1 cellular context compared by ENCODE assay signal in genomic region chr12:9647825-9648700, GRCh38.
A peak's percentile ranks its signal among the peaks of the same experiment; 100 is the strongest.
TF ChIP-seq lines count a peak whose summit lies in the region.

No MANE protein-coding gene starts in this region.

TF ChIP-seq in HepG2, 621 proteins besides CTCF, POLR2A, EP300 and RAD21 (continued from another document and continues in another):
- TF ChIP-seq, protein P1, sequence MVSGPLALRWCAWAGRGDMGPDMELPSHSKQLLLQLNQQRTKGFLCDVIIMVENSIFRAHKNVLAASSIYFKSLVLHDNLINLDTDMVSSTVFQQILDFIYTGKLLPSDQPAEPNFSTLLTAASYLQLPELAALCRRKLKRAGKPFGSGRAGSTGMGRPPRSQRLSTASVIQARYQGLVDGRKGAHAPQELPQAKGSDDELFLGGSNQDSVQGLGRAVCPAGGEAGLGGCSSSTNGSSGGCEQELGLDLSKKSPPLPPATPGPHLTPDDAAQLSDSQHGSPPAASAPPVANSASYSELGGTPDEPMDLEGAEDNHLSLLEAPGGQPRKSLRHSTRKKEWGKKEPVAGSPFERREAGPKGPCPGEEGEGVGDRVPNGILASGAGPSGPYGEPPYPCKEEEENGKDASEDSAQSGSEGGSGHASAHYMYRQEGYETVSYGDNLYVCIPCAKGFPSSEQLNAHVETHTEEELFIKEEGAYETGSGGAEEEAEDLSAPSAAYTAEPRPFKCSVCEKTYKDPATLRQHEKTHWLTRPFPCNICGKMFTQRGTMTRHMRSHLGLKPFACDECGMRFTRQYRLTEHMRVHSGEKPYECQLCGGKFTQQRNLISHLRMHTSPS (CRISPR knock-in tag; IDR thresholded peaks at IDR 0.05; ENCODE audit: low read depth), result no peak
- TF ChIP-seq TMF1 (CRISPR knock-in tag; IDR thresholded peaks at IDR 0.05; ENCODE audit: low read depth), result peak; percentile 60
- peak; percentile 65; the same call in 1 of the 2 replicates for TF ChIP-seq DMAP1 (CRISPR knock-in tag; IDR thresholded peaks at IDR 0.05)
- TF ChIP-seq ZNF550 (CRISPR knock-in tag; IDR thresholded peaks at IDR 0.05; ENCODE audit: borderline replicate concordance), result no peak
- TF ChIP-seq YEATS2 (CRISPR knock-in tag; IDR thresholded peaks at IDR 0.05; ENCODE audit: borderline replicate concordance), result 0 out of 2 replicates have a peak, but pooled peaks have one; percentile 43
- no peak for TF ChIP-seq ZIK1 (CRISPR knock-in tag; IDR thresholded peaks at IDR 0.05; ENCODE audit: borderline replicate concordance, low read depth)
- no peak for TF ChIP-seq GZF1 (CRISPR knock-in tag; IDR thresholded peaks at IDR 0.05)
- no peak for TF ChIP-seq STAT5B (CRISPR knock-in tag; IDR thresholded peaks at IDR 0.05)
- 0 out of 2 replicates have a peak, but pooled peaks have one; percentile 45 for TF ChIP-seq ZNF33A (CRISPR knock-in tag; IDR thresholded peaks at IDR 0.05; ENCODE audit: borderline replicate concordance)
- TF ChIP-seq, protein P2, sequence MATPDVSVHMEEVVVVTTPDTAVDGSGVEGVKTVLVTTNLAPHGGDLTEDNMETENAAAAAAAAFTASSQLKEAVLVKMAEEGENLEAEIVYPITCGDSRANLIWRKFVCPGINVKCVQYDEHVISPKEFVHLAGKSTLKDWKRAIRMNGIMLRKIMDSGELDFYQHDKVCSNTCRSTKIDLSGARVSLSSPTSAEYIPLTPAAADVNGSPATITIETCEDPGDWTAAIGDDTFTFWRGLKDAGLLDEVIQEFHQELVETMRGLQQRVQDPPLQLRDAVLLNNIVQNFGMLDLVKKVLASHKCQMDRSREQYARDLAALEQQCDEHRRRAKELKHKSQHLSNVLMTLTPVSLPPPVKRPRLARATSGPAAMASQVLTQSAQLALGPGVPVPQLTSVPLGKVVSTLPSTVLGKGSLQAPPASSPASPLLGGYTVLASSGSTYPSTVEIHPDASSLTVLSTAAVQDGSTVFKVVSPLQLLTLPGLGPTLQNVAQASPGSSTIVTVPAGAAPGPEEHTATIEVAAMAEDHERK (CRISPR knock-in tag; IDR thresholded peaks at IDR 0.05; ENCODE audit: low read depth), result no peak
- no peak for TF ChIP-seq NR3C1 (CRISPR knock-in tag; IDR thresholded peaks at IDR 0.05)
- no peak for TF ChIP-seq ZNF790 (CRISPR knock-in tag; IDR thresholded peaks at IDR 0.05; ENCODE audit: borderline replicate concordance)
- 0 out of 2 replicates have a peak, but pooled peaks have one; percentile 30 for TF ChIP-seq SNAI1 (CRISPR knock-in tag; IDR thresholded peaks at IDR 0.05; ENCODE audit: borderline replicate concordance)
- peak; percentile 91; the same call in 1 of the 2 replicates for TF ChIP-seq FOXC1 (CRISPR knock-in tag; IDR thresholded peaks at IDR 0.05; ENCODE audit: borderline replicate concordance)
- TF ChIP-seq FUBP1 (CRISPR knock-in tag; IDR thresholded peaks at IDR 0.05; ENCODE audit: borderline replicate concordance), result no peak
- TF ChIP-seq ZKSCAN1 (IDR thresholded peaks at IDR 0.05; ENCODE audit: low read length), result no peak
- TF ChIP-seq SAFB2 (CRISPR knock-in tag; IDR thresholded peaks at IDR 0.05; ENCODE audit: borderline replicate concordance, low read depth), result 0 out of 2 replicates have a peak, but pooled peaks have one; percentile 31
- TF ChIP-seq ZFP36L1 (CRISPR knock-in tag; IDR thresholded peaks at IDR 0.05), result peak; percentile 98
- TF ChIP-seq, protein P3, sequence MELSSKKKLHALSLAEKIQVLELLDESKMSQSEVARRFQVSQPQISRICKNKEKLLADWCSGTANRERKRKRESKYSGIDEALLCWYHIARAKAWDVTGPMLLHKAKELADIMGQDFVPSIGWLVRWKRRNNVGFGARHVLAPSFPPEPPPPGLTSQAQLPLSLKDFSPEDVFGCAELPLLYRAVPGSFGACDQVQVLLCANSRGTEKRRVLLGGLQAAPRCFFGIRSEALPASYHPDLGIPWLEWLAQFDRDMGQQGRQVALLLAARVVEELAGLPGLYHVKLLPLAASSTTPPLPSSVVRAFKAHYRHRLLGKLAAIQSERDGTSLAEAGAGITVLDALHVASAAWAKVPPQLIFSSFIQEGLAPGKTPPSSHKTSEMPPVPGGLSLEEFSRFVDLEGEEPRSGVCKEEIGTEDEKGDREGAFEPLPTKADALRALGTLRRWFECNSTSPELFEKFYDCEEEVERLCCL (CRISPR knock-in tag; IDR thresholded peaks at IDR 0.05; ENCODE audit: borderline replicate concordance), result no peak
- peak; percentile 24 for TF ChIP-seq ZNF781 (CRISPR knock-in tag; IDR thresholded peaks at IDR 0.05; ENCODE audit: borderline replicate concordance, not compliant biosample characterization)
- TF ChIP-seq ZFP82 (CRISPR knock-in tag; IDR thresholded peaks at IDR 0.05; ENCODE audit: borderline replicate concordance), result peak; percentile 76
- TF ChIP-seq ZBTB7A (CRISPR knock-in tag; IDR thresholded peaks at IDR 0.05), result peak; percentile 35; the same call in 1 of the 2 replicates
- TF ChIP-seq AGO1 (IDR thresholded peaks at IDR 0.05; ENCODE audit: low read depth, low read length, poor library complexity, severe bottlenecking), result no peak
- TF ChIP-seq ZNF20 (CRISPR knock-in tag; IDR thresholded peaks at IDR 0.05), result no peak
- 0 out of 2 replicates have a peak, but pooled peaks have one; percentile 55 for TF ChIP-seq CAMTA2 (CRISPR knock-in tag; IDR thresholded peaks at IDR 0.05; ENCODE audit: borderline replicate concordance)
- TF ChIP-seq ZNF317 (CRISPR knock-in tag; IDR thresholded peaks at IDR 0.05), result peak; percentile 81
- TF ChIP-seq ZNF768 (CRISPR knock-in tag; IDR thresholded peaks at IDR 0.05), result peak; percentile 15; the same call in 1 of the 2 replicates
- 0 out of 2 replicates have a peak, but pooled peaks have one; percentile 16 for TF ChIP-seq ZNF292 (CRISPR knock-in tag; IDR thresholded peaks at IDR 0.05; ENCODE audit: borderline replicate concordance, low read depth)
- TF ChIP-seq ZNF749 (CRISPR knock-in tag; IDR thresholded peaks at IDR 0.05; ENCODE audit: borderline replicate concordance), result peak; percentile 93; the same call in 1 of the 2 replicates
- peak; percentile 59 to 76; a peak in 3 of 4 replicates for TF ChIP-seq HMGXB4 (CRISPR knock-in tag; IDR thresholded peaks at IDR 0.05; ENCODE audit: borderline replicate concordance in 1 of 2, low read depth in 1 of 2)
- TF ChIP-seq PLSCR1 (CRISPR knock-in tag; IDR thresholded peaks at IDR 0.05; ENCODE audit: borderline replicate concordance), result no peak
- no peak; the same call in 1 of the 2 replicates for TF ChIP-seq DR1 (CRISPR knock-in tag; IDR thresholded peaks at IDR 0.05)
- TF ChIP-seq, protein P4, sequence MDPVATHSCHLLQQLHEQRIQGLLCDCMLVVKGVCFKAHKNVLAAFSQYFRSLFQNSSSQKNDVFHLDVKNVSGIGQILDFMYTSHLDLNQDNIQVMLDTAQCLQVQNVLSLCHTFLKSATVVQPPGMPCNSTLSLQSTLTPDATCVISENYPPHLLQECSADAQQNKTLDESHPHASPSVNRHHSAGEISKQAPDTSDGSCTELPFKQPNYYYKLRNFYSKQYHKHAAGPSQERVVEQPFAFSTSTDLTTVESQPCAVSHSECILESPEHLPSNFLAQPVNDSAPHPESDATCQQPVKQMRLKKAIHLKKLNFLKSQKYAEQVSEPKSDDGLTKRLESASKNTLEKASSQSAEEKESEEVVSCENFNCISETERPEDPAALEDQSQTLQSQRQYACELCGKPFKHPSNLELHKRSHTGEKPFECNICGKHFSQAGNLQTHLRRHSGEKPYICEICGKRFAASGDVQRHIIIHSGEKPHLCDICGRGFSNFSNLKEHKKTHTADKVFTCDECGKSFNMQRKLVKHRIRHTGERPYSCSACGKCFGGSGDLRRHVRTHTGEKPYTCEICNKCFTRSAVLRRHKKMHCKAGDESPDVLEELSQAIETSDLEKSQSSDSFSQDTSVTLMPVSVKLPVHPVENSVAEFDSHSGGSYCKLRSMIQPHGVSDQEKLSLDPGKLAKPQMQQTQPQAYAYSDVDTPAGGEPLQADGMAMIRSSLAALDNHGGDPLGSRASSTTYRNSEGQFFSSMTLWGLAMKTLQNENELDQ (CRISPR knock-in tag; IDR thresholded peaks at IDR 0.05; ENCODE audit: borderline replicate concordance), result no peak
- no peak for TF ChIP-seq ZNF12 (CRISPR knock-in tag; IDR thresholded peaks at IDR 0.05)
- TF ChIP-seq ZBTB25 (CRISPR knock-in tag; IDR thresholded peaks at IDR 0.05), result peak; percentile 22; the same call in 1 of the 2 replicates
- TF ChIP-seq ZNF3 (CRISPR knock-in tag; IDR thresholded peaks at IDR 0.05), result peak; percentile 40; the same call in 1 of the 2 replicates
- TF ChIP-seq ELF3 (CRISPR knock-in tag; IDR thresholded peaks at IDR 0.05), result peak; percentile 54
- TF ChIP-seq ZNF331 (CRISPR knock-in tag; IDR thresholded peaks at IDR 0.05), result peak; percentile 43; the same call in 1 of the 2 replicates
- TF ChIP-seq ZNF230 (CRISPR knock-in tag; IDR thresholded peaks at IDR 0.05), result peak; percentile 73; the same call in 1 of the 2 replicates
- TF ChIP-seq NKX3-1 (CRISPR knock-in tag; IDR thresholded peaks at IDR 0.05), result no peak
- peak; percentile 66; the same call in 1 of the 2 replicates for TF ChIP-seq KLF6 (CRISPR knock-in tag; IDR thresholded peaks at IDR 0.05)
- TF ChIP-seq, protein P5, sequence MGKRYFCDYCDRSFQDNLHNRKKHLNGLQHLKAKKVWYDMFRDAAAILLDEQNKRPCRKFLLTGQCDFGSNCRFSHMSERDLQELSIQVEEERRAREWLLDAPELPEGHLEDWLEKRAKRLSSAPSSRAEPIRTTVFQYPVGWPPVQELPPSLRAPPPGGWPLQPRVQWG (CRISPR knock-in tag; IDR thresholded peaks at IDR 0.05; ENCODE audit: borderline replicate concordance, low read depth), result no peak
- TF ChIP-seq POLR2G (IDR thresholded peaks at IDR 0.05; ENCODE audit: low read depth, low read length), result peak; percentile 76
- TF ChIP-seq, protein P6, sequence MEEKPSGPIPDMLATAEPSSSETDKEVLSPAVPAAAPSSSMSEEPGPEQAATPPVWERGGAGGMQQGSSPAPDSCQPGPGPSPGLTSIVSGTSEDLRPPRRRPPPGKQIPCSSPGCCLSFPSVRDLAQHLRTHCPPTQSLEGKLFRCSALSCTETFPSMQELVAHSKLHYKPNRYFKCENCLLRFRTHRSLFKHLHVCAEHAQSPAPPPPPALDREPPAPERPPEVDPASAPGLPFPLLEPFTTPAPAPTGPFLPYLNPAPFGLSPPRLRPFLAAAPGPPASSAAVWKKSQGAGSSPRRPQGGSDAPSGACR (CRISPR knock-in tag; IDR thresholded peaks at IDR 0.05), result peak; percentile 63; the same call in 1 of the 2 replicates
- TF ChIP-seq ZBTB4 (CRISPR knock-in tag; IDR thresholded peaks at IDR 0.05; ENCODE audit: borderline replicate concordance), result no peak
